8 cellular contexts compared by ENCODE assay signal in genomic region chr17:19378416-19379293, GRCh38. TPM values are rescaled to one million over a fixed set of nuclear protein-coding genes. Genes with fewer than 3 reads are reported as not detected.
DNase-seq lines count a peak whose midpoint lies in the region; ATAC-seq and TF ChIP-seq lines count a peak whose summit lies in the region.

Gene MAPK7, plus strand, starts transcription at chr17:19378498. Its CDS starts 403 bp downstream, at chr17:19378901.

- peak; percentile 12 for ATAC-seq in activated CD8-positive, alpha-beta memory T cell treated with anti-CD3 and anti-CD28 coated beads, Interleukin-2, amount 10 ng/mL, durations not matched to agents 7 days and 5 days
- ATAC-seq in left lung (peak; percentile 3), HG03196 (IDR thresholded peaks at IDR 0.05; ENCODE audit: unreplicated experiment) (no peak)

- peak within 1 kb of the TSS; percentile 97 for H3K27ac Mint-ChIP-seq in activated CD8-positive, alpha-beta memory T cell treated with anti-CD3 and anti-CD28 coated beads, Interleukin-2, amount 10 ng/mL, durations not matched to agents 7 days and 5 days

- peak within 1 kb of the TSS; percentile 95 for H3K4me3 Mint-ChIP-seq in activated CD8-positive, alpha-beta memory T cell treated with anti-CD3 and anti-CD28 coated beads, Interleukin-2, amount 10 ng/mL, durations not matched to agents 7 days and 5 days

- TF ChIP-seq CTCF in cardiac fibroblast (IDR thresholded peaks at IDR 0.05; ENCODE audit: low read depth, low read length) (no peak), left lung (IDR thresholded peaks at IDR 0.05) (no peak), suprapubic skin (IDR thresholded peaks at IDR 0.05) (no peak)

- TF ChIP-seq POLR2A in suprapubic skin (IDR thresholded peaks at IDR 0.05) = no peak

- peaks cover 23% of the 10 kb centered on the region for H3K4me1 Mint-ChIP-seq in activated CD8-positive, alpha-beta memory T cell treated with anti-CD3 and anti-CD28 coated beads, Interleukin-2, amount 10 ng/mL, durations not matched to agents 7 days and 5 days

- H3K4me1 ChIP-seq in left lung (peaks cover 10 to 39% of the 10 kb centered on the region in 2 donors), suprapubic skin (peaks cover 40% of the 10 kb centered on the region)

- intact Hi-C loops in left lung (cut with DNase I) = loop anchor here in 1 of 2 donors (10.0 kb wide), 1 partner anchor 66 kb away; no protein-coding TSS in a partner anchor

- H3K27me3 Mint-ChIP-seq in activated CD8-positive, alpha-beta memory T cell treated with anti-CD3 and anti-CD28 coated beads, Interleukin-2, amount 10 ng/mL, durations not matched to agents 7 days and 5 days = peaks cover 6% of the 10 kb centered on the region

- WGBS in suprapubic skin = 8% methylated on average over 26 of the region's 68 CpGs

- H3K9me3 ChIP-seq in left lung (no peaks in the 10 kb centered on the region), suprapubic skin (no peaks in the 10 kb centered on the region)

- peaks cover 17% of the 10 kb centered on the region for H3K36me3 Mint-ChIP-seq in activated CD8-positive, alpha-beta memory T cell treated with anti-CD3 and anti-CD28 coated beads, Interleukin-2, amount 10 ng/mL, durations not matched to agents 7 days and 5 days

- no peak for DNase-seq in activated CD8-positive, alpha-beta memory T cell treated with anti-CD3 and anti-CD28 coated beads, Interleukin-2, amount 10 ng/mL, durations not matched to agents 7 days and 5 days
- no peak for DNase-seq in activated CD8-positive, alpha-beta memory T cell treated with anti-CD3 and anti-CD28 coated beads, Interleukin-2, amount 50 U/mL, for 4 hours
- no peak for DNase-seq in cardiac fibroblast (ENCODE audit: low read depth in 2 of 2)
- peak in 1 of 2 donors; percentile 82 for DNase-seq in left lung
- no peak for DNase-seq in suprapubic skin (ENCODE audit: low spot score in 2 of 2)
- DNase-seq in HuH-7 (ENCODE audit: low spot score) = no peak

- H3K4me3 ChIP-seq in cardiac fibroblast (replicated peaks in 1 of 2; ENCODE audit: low read depth in 2 of 2, low read length in 2 of 2) (peak within 1 kb of the TSS; percentile 85 to 94), left lung (peak within 1 kb of the TSS; percentile 81 to 91), suprapubic skin (peak within 1 kb of the TSS; percentile 92)

- H3K27ac ChIP-seq in left lung (peak within 1 kb of the TSS; percentile 95 to 98), suprapubic skin (peak within 1 kb of the TSS; percentile 95)

- TF ChIP-seq EP300 in Ishikawa (IDR thresholded peaks at IDR 0.05; ENCODE audit: borderline replicate concordance) (no peak), suprapubic skin (IDR thresholded peaks at IDR 0.05) (no peak)

- CTCF ChIA-PET in activated CD8-positive, alpha-beta memory T cell treated with anti-CD3 and anti-CD28 coated beads, Interleukin-2, amount 10 ng/mL, durations not matched to agents 7 days and 5 days (lab: Charles Lee) = interaction anchor here (1.2 to 3.8 kb wide), 8 partner anchors 10 to 753 kb away, joined by 4 to 46 read pairs (median 9); partner anchors contain the start of gene B9D1

- H3K9me3 Mint-ChIP-seq in activated CD8-positive, alpha-beta memory T cell treated with anti-CD3 and anti-CD28 coated beads, Interleukin-2, amount 10 ng/mL, durations not matched to agents 7 days and 5 days (ENCODE audit: low read depth) = no peaks in the 10 kb centered on the region

- H3K27me3 ChIP-seq in left lung (no peaks in the 10 kb centered on the region), suprapubic skin (no peaks in the 10 kb centered on the region)

- peaks cover 0 to 44% of the 10 kb centered on the region in 2 donors for H3K36me3 ChIP-seq in left lung
- peaks cover 42% of the 10 kb centered on the region for H3K36me3 ChIP-seq in suprapubic skin

- TF ChIP-seq RAD21 in Ishikawa (IDR thresholded peaks at IDR 0.05; ENCODE audit: low read depth) = no peak

TF ChIP-seq in Ishikawa, 13 proteins besides CTCF, POLR2A, EP300 and RAD21:
- 0 out of 2 replicates have a peak, but pooled peaks have one; percentile 11 for TF ChIP-seq CREB1 (IDR thresholded peaks at IDR 0.05; ENCODE audit: low read depth)
- TF ChIP-seq ZBTB7A (IDR thresholded peaks at IDR 0.05; ENCODE audit: low read depth) = peak; percentile 80
- TF ChIP-seq EGR1 (IDR thresholded peaks at IDR 0.05) = no peak

RNA-seq across cellular contexts. Expression of gene MAPK7, which starts in this region (rescaled TPM):
- total RNA-seq in activated CD8-positive, alpha-beta memory T cell treated with anti-CD3 and anti-CD28 coated beads, Interleukin-2, amount 10 ng/mL, durations not matched to agents 7 days and 5 days = 10 to 100 TPM; 16.9 to 27.8 TPM
- 10 to 100 TPM; 23.6 to 33.8 TPM for total RNA-seq in left lung
- total RNA-seq in suprapubic skin = 10 to 100 TPM; 30.9 to 47.1 (median 43.6) TPM
